Comparison of ENCODE assay signal across 24 cellular contexts in genomic region chr4:166391501-166391900, GRCh38.
"Had no signal": no experiment of that assay in that cellular context is flagged by ENCODE, and none has a peak within 500 bp of the region (broad histone marks: within the 10 kb centered on the region; RNA-seq: fewer than 3 reads in every experiment).

No MANE protein-coding gene starts in this region.

- H3K4me2 ChIP-seq: hepatocyte had no signal

- FAIRE-seq: colon, endothelial cell of umbilical vein, frontal cortex, kidney had no signal

- H3K9me3 ChIP-seq: esophagus muscularis mucosa, gastroesophageal sphincter, left lung, lower lobe of right lung, mucosa of descending colon had no signal

- H3K27me3 ChIP-seq: dorsolateral prefrontal cortex, esophagus muscularis mucosa, foreskin keratinocyte, gastroesophageal sphincter, heart left ventricle, hepatocyte, left lung had no signal

- H3K36me3 ChIP-seq: esophagus muscularis mucosa, gastroesophageal sphincter, heart left ventricle, left lung, lower lobe of right lung had no signal

- H3K4me1 ChIP-seq: esophagus muscularis mucosa, foreskin keratinocyte, gastroesophageal sphincter, heart left ventricle, left lung, lower lobe of right lung had no signal

- H3K4me3 ChIP-seq: coronary artery, dorsolateral prefrontal cortex, esophagus muscularis mucosa, gastroesophageal sphincter, heart left ventricle, hepatocyte, left lung, lower lobe of right lung, mucosa of descending colon had no signal

- H3K27ac ChIP-seq: coronary artery, dorsolateral prefrontal cortex, esophagus muscularis mucosa, foreskin keratinocyte, gastroesophageal sphincter, heart left ventricle, hepatocyte, left lung, lower lobe of right lung had no signal

- H3K79me2 ChIP-seq: hepatocyte had no signal

- DNase-seq: dermis blood vessel endothelial cell; dorsolateral prefrontal cortex; effector CD4-positive, alpha-beta T cell; effector memory CD4-positive, alpha-beta T cell; foreskin keratinocyte; heart left ventricle; hypothalamus; immature natural killer cell; islet precursor cell; kidney; kidney glomerular epithelial cell; left colon; left lung; left ventricle myocardium superior; lower lobe of right lung; mesenchymal stem cell; mucosa of descending colon had no signal

- H2AFZ ChIP-seq: hepatocyte had no signal
